8 cellular contexts compared by ENCODE assay signal in genomic region chr5:152505442-152506042, GRCh38.
DNase-seq lines count a peak whose midpoint lies in the region; ATAC-seq and TF ChIP-seq lines count a peak whose summit lies in the region.

No MANE protein-coding gene starts in this region.

- ATAC-seq in GM19035 (IDR thresholded peaks at IDR 0.05; ENCODE audit: unreplicated experiment) (peak; percentile 94), HG03103 (IDR thresholded peaks at IDR 0.05; ENCODE audit: low read depth, unreplicated experiment) (peak; percentile 90)

- TF ChIP-seq CTCF in fibroblast of pulmonary artery (IDR thresholded peaks at IDR 0.05; ENCODE audit: low read length, missing control alignments) = peak; percentile 62

- in situ Hi-C loops in Caki2 (cut with HindIII; ENCODE audit: low pct_unique_long_range_greater_than_20kb, low sequenced_read_pairs) = no loop called here

- no peak overlapping the region for H3K4me3 ChIP-seq in fibroblast of pulmonary artery (replicated peaks; ENCODE audit: low read depth, low read length)

- DNase-seq in Caki2 (ENCODE audit: low read depth) = peak; percentile 61
- peak; percentile 51 for DNase-seq in NCI-H2171 treated with DMSO at 0.1 percent for 48 hours (lab: John Stamatoyannopoulos, UW)
- peak; percentile 1 to 5 for DNase-seq in activated CD4-positive, alpha-beta T cell treated with anti-CD3 and anti-CD28 coated beads for 4 hours
- DNase-seq in fibroblast of pulmonary artery (ENCODE audit: low read depth) = peak; percentile 58
- DNase-seq in non-pigmented ciliary epithelial cell (ENCODE audit: low read depth) = peak; percentile 4
- no peak for DNase-seq in UCSD-AML1 (lab: John Stamatoyannopoulos, UW; ENCODE audit: unreplicated experiment)
